ENCODE assay signal across 5 cellular contexts in genomic region chr17:30641428-30641827, GRCh38.
DNase-seq lines count a peak whose midpoint lies in the region; ATAC-seq, FAIRE-seq and TF ChIP-seq lines count a peak whose summit lies in the region.
"Not testable (repeated sequence)": the region's sequence is repeated elsewhere in the genome, so short reads cannot be mapped to it uniquely, and the experiment has no call there.

No MANE protein-coding gene starts in this region.

- not testable (repeated sequence) for H4K20me1 ChIP-seq in K562 (replicated peaks; ENCODE audit: control insufficient read depth, insufficient read depth, low read length); HepG2 (ENCODE audit: insufficient read depth, low read length)

- WGBS in A549 (ENCODE audit: missing lambda C conversion rate), result 82% methylated on average over 7 of the region's 7 CpGs
- WGBS in K562 (ENCODE audit: insufficient coverage, low coverage, missing lambda C conversion rate), result 29% methylated on average over 6 of the region's 7 CpGs
- 59% methylated on average over 7 of the region's 7 CpGs for WGBS in HepG2 (ENCODE audit: low lambda C conversion rate)

- not testable (repeated sequence) for ATAC-seq in A549, K562, HepG2

- H3K27me3 ChIP-seq in K562 (ENCODE audit: control insufficient read depth in 2 of 2, insufficient read depth in 2 of 2, low read length in 2 of 2); HepG2 (ENCODE audit: control insufficient read depth in 1 of 2, insufficient read depth in 2 of 2, low read length in 2 of 2): not testable (repeated sequence)

- not testable (repeated sequence) for BruUV-seq in K562 (replicated peaks; lab: Mats Ljungman, UMichigan); HepG2 (replicated peaks; lab: Mats Ljungman, UMichigan)

- not testable (repeated sequence) for H3K4me3 ChIP-seq in A549; HEK293 (ENCODE audit: low read depth, low read length); K562; coronary artery; HepG2 (replicated peaks in 1 of 3; ENCODE audit: insufficient read depth in 1 of 3, low read depth in 2 of 3, low read length in 3 of 3)

- not testable (repeated sequence) for H2AFZ ChIP-seq in K562 (ENCODE audit: low read depth, low read length); HepG2 (ENCODE audit: low read length)

- H3K79me2 ChIP-seq in K562 (ENCODE audit: control insufficient read depth, insufficient read depth, low read length); HepG2 (ENCODE audit: insufficient read depth, low read length): not testable (repeated sequence)

- H3K27ac ChIP-seq in A549; HEK293 (ENCODE audit: extremely low read depth, low read depth, low read length); K562 (ENCODE audit: extremely low read depth, low read depth, low read length); coronary artery; HepG2 (ENCODE audit: extremely low read length, insufficient read depth, low read length): not testable (repeated sequence)

- POLR2A ChIA-PET in A549 (lab: Yijun Ruan, JAX); HEK293 (lab: Yijun Ruan, JAX); K562 (lab: Yijun Ruan, JAX); HepG2 (lab: Yijun Ruan, JAX): not testable (repeated sequence)

- intact Hi-C loops in K562 (cut with micrococcal nuclease); HepG2 (cut with micrococcal nuclease; ENCODE audit: unreplicated experiment): not testable (repeated sequence)

- in situ Hi-C loops in K562 (cut with MboI), result loop anchor here (5.0 kb wide), 1 partner anchor 1416 kb away; no protein-coding TSS in a partner anchor
- in situ Hi-C loops in HepG2 (cut with HindIII; ENCODE audit: extremely low pct_ligation_motif_present, low pct_unique_long_range_greater_than_20kb), result not testable (repeated sequence)

- not testable (repeated sequence) for TF ChIP-seq RAD21 in A549 (conservative IDR thresholded peaks at IDR 0.05 in 1 of 2, IDR thresholded peaks at IDR 0.05 in 1 of 2); K562 (CRISPR knock-in tag; conservative IDR thresholded peaks at IDR 0.05 in 1 of 2, IDR thresholded peaks at IDR 0.05 in 1 of 2); HepG2 (CRISPR knock-in tag; IDR thresholded peaks at IDR 0.05)

- not testable (repeated sequence) for H3K4me2 ChIP-seq in A549; K562 (ENCODE audit: insufficient read depth, low read length); HepG2 (ENCODE audit: low read depth, low read length)

- H3K4me1 ChIP-seq in A549; HEK293 (ENCODE audit: control insufficient read depth, insufficient read depth, low read length); K562 (replicated peaks in 1 of 2; ENCODE audit: control insufficient read depth in 2 of 2, insufficient read depth in 2 of 2, low read length in 2 of 2); HepG2 (ENCODE audit: insufficient read depth, low read length): not testable (repeated sequence)

- H3K9me3 ChIP-seq in A549; HEK293 (ENCODE audit: control insufficient read depth, insufficient read depth, low read depth, low read length); K562 (replicated peaks; ENCODE audit: control insufficient read depth, insufficient read depth, low read depth, low read length); HepG2 (ENCODE audit: low read length): not testable (repeated sequence)

- not testable (repeated sequence) for TF ChIP-seq CTCF in A549 (IDR thresholded peaks at IDR 0.05); HEK293 (tag by site-specific recombination; IDR thresholded peaks at IDR 0.05); K562 (IDR thresholded peaks at IDR 0.05 in 2 of 3, conservative IDR thresholded peaks at IDR 0.05 in 1 of 3; ENCODE audit: insufficient read depth in 2 of 3, low read depth in 1 of 3, low read length in 3 of 3); coronary artery (IDR thresholded peaks at IDR 0.05); HepG2 (CRISPR knock-in tag; IDR thresholded peaks at IDR 0.05)

- not testable (repeated sequence) for H3K36me3 ChIP-seq in HEK293 (ENCODE audit: control insufficient read depth in 2 of 2, insufficient read depth in 1 of 2, low read length in 2 of 2); K562 (ENCODE audit: control insufficient read depth, insufficient read depth, low read length); HepG2 (replicated peaks in 1 of 2; ENCODE audit: control insufficient read depth in 1 of 2, insufficient read depth in 2 of 2, low read length in 2 of 2)

- not testable (repeated sequence) for H3K9ac ChIP-seq in K562 (ENCODE audit: insufficient read depth in 1 of 2, low read depth in 2 of 2, low read length in 2 of 2); HepG2 (ENCODE audit: insufficient read depth, low read depth, low read length)

- not testable (repeated sequence) for DNase-seq in A549 (ENCODE audit: low read depth in 1 of 2, low spot score in 1 of 2); K562 (ENCODE audit: extremely low read depth in 1 of 4, low spot score in 3 of 4); HepG2 (ENCODE audit: low spot score)
- DNase-seq in coronary artery (ENCODE audit: low spot score), result peak; percentile 14

- TF ChIP-seq EP300 in A549 (IDR thresholded peaks at IDR 0.05); K562 (IDR thresholded peaks at IDR 0.05; ENCODE audit: low read length); HepG2 (IDR thresholded peaks at IDR 0.05; ENCODE audit: low read depth in 2 of 2, low read length in 2 of 2); HepG2 (CRISPR knock-in tag; IDR thresholded peaks at IDR 0.05; ENCODE audit: borderline replicate concordance): not testable (repeated sequence)

- not testable (repeated sequence) for H3K9me1 ChIP-seq in K562 (ENCODE audit: control insufficient read depth, insufficient read depth, low read length)

- CTCF ChIA-PET in A549 (lab: Yijun Ruan, JAX); K562 (lab: Yijun Ruan, JAX; ENCODE audit: low intra/inter-chr PET ratio); HepG2 (lab: Yijun Ruan, JAX; ENCODE audit: low intra/inter-chr PET ratio, low total read pairs): not testable (repeated sequence)
- CTCF ChIA-PET in HEK293 (lab: Yijun Ruan, JAX), result interaction anchor here (0.6 kb wide), 1 partner anchor 9 kb away, joined by 3 read pairs; no protein-coding TSS in a partner anchor

- not testable (repeated sequence) for TF ChIP-seq POLR2A in A549 (IDR thresholded peaks at IDR 0.05; ENCODE audit: low read length); K562 (conservative IDR thresholded peaks at IDR 0.05); HepG2 (IDR thresholded peaks at IDR 0.05; ENCODE audit: insufficient read depth in 1 of 2, low read depth in 2 of 2, low read length in 2 of 2)

- FAIRE-seq in A549 (lab: Jason Lieb, UNC); K562 (lab: Jason Lieb, UNC); HepG2 (lab: Jason Lieb, UNC): not testable (repeated sequence)

TF ChIP-seq in A549, 52 proteins besides CTCF, POLR2A, EP300 and RAD21:
- peak; percentile 22 for TF ChIP-seq ZFP36 (IDR thresholded peaks at IDR 0.05; ENCODE audit: borderline replicate concordance, partially characterized antibody)

TF ChIP-seq in HEK293, 187 proteins besides CTCF, POLR2A, EP300 and RAD21:
- 0 out of 2 replicates have a peak, but pooled peaks have one; percentile 26 for TF ChIP-seq ZNF768 (tag by site-specific recombination; IDR thresholded peaks at IDR 0.05)

TF ChIP-seq in K562, 482 proteins besides CTCF, POLR2A, EP300 and RAD21:
- peak; percentile 71; the same call in 1 of the 2 replicates for TF ChIP-seq BCOR (IDR thresholded peaks at IDR 0.05)
- peak in 1 of 2 experiments; percentile 26; a peak in 1 of 4 replicates for TF ChIP-seq KDM1A (IDR thresholded peaks at IDR 0.05)
- TF ChIP-seq ZFP36 (IDR thresholded peaks at IDR 0.05; ENCODE audit: low read depth, low read length, partially characterized antibody), result peak; percentile 9
- peak; percentile 58 for TF ChIP-seq RBM25 (IDR thresholded peaks at IDR 0.05; ENCODE audit: low read depth, low read length, severe bottlenecking)

TF ChIP-seq in HepG2, 621 proteins besides CTCF, POLR2A, EP300 and RAD21:
- peak; percentile 67; the same call in 1 of the 2 replicates for TF ChIP-seq ZNF768 (CRISPR knock-in tag; IDR thresholded peaks at IDR 0.05)
